ENCODE assay signal across 10 cellular contexts in genomic region chr12:53044896-53045571, GRCh38. TPM values are rescaled to one million over a fixed set of nuclear protein-coding genes. Genes with fewer than 3 reads are reported as not detected.
DNase-seq lines count a peak whose midpoint lies in the region; ATAC-seq and TF ChIP-seq lines count a peak whose summit lies in the region.
"Had no signal": no experiment of that assay in that cellular context is flagged by ENCODE, and none has a peak within 500 bp of the region (broad histone marks: within the 10 kb centered on the region; RNA-seq: fewer than 3 reads in every experiment).

No MANE protein-coding gene starts in this region.

- H3K27ac Mint-ChIP-seq in CD8-positive, alpha-beta memory T cell = peak overlapping the region in 4 of 8 donors; percentile 24 to 80 (median 54)

- peak overlapping the region; percentile 93 for H3K4me2 ChIP-seq in hepatocyte

- TF ChIP-seq CTCF in RWPE1 (conservative IDR thresholded peaks at IDR 0.05; ENCODE audit: low read depth) (no peak), hepatocyte (IDR thresholded peaks at IDR 0.05; ENCODE audit: poor library complexity) (no peak)

- H3K9me3 ChIP-seq in CD8-positive, alpha-beta memory T cell (ENCODE audit: low read length) = no peaks in the 10 kb centered on the region
- H3K9me3 ChIP-seq in hepatocyte (ENCODE audit: low read depth) (no peaks in the 10 kb centered on the region), skeletal muscle tissue (ENCODE audit: control insufficient read depth in 3 of 3, low read length in 3 of 3) (no peaks in the 10 kb centered on the region)

- peaks cover 7% of the 10 kb centered on the region for H3K4me1 ChIP-seq in CD8-positive, alpha-beta memory T cell (ENCODE audit: insufficient read depth, low read length)
- peaks cover 47% of the 10 kb centered on the region for H3K4me1 ChIP-seq in hepatocyte (ENCODE audit: insufficient read depth)
- H3K4me1 ChIP-seq in skeletal muscle tissue (ENCODE audit: control insufficient read depth in 3 of 3, insufficient read depth in 3 of 3, low read length in 3 of 3) = peaks cover 51 to 56% (median 53%) of the 10 kb centered on the region in 3 donors

- CTCF ChIA-PET in CD8-positive, alpha-beta memory T cell (lab: Charles Lee) = interaction anchor here (0.6 to 2.3 kb wide), 2 partner anchors 21 to 22 kb away, joined by 3 to 6 read pairs; no protein-coding TSS in a partner anchor
- CTCF ChIA-PET in RWPE1 (lab: Yijun Ruan, JAX) = interaction anchor here (1.6 kb wide), 1 partner anchor 19 kb away, joined by 5 read pairs; no protein-coding TSS in a partner anchor

- peak overlapping the region in 2 of 3 donors; percentile 33 to 98 for H3K9ac ChIP-seq in skeletal muscle tissue (ENCODE audit: low read depth in 1 of 3, low read length in 3 of 3)

- no peaks in the 10 kb centered on the region for H4K20me1 ChIP-seq in hepatocyte (ENCODE audit: insufficient read depth, poor library complexity, severe bottlenecking)

- POLR2A ChIA-PET in CD8-positive, alpha-beta memory T cell (lab: Charles Lee) = interaction anchor here (1.5 kb wide), 1 partner anchor 10 kb away, joined by 6 read pairs; no protein-coding TSS in a partner anchor
- POLR2A ChIA-PET in RWPE1 (lab: Yijun Ruan, JAX; ENCODE audit: low non-redundant PET) = no interaction called here

- peak overlapping the region in 5 of 7 donors; percentile 30 to 96 (median 38) for H3K4me3 Mint-ChIP-seq in CD8-positive, alpha-beta memory T cell

- H3K9me3 Mint-ChIP-seq in CD8-positive, alpha-beta memory T cell = no peaks in the 10 kb centered on the region

- WGBS in hepatocyte (ENCODE audit: low lambda C conversion rate, missing lambda C conversion rate) = 93% methylated on average over 1 of the region's 3 CpGs

- no peak for DNase-seq in CD8-positive, alpha-beta memory T cell
- DNase-seq in RWPE1 (ENCODE audit: low spot score) (no peak), hepatocyte (ENCODE audit: low spot score) (no peak), NCI-H1092 treated with DMSO at 0.1 percent for 48 hours (lab: John Stamatoyannopoulos, UW) (no peak), NCI-H510A (lab: John Stamatoyannopoulos, UW) (no peak)
- DNase-seq in stimulated activated CD4-positive, alpha-beta T cell treated with anti-CD3 and anti-CD28 coated beads, Interleukin-12 subunit alpha, Interleukin-12 subunit beta, amount 100 ng/mL, for 4 hours = no peak

- H3K27ac ChIP-seq in CD8-positive, alpha-beta memory T cell (ENCODE audit: low read depth, low read length) = no peak overlapping the region
- H3K27ac ChIP-seq in RWPE1 (peak overlapping the region; percentile 99), hepatocyte (peak overlapping the region; percentile 94), skeletal muscle tissue (ENCODE audit: low read depth, low read length) (peak overlapping the region; percentile 99)

- peaks cover 0 to 1% of the 10 kb centered on the region in 2 donors for H3K27me3 Mint-ChIP-seq in CD8-positive, alpha-beta memory T cell

- no peaks in the 10 kb centered on the region for H3K9me2 ChIP-seq in hepatocyte (replicated peaks; ENCODE audit: insufficient read depth)

- no peak overlapping the region for H2AFZ ChIP-seq in hepatocyte

- peaks cover 8 to 21% (median 10%) of the 10 kb centered on the region in 3 donors for H3K4me1 Mint-ChIP-seq in CD8-positive, alpha-beta memory T cell

- H3K36me3 Mint-ChIP-seq in CD8-positive, alpha-beta memory T cell = peaks cover 0 to 23% (median 0%) of the 10 kb centered on the region in 3 donors

- H3K36me3 ChIP-seq in CD8-positive, alpha-beta memory T cell (ENCODE audit: insufficient read depth, low read length) = no peaks in the 10 kb centered on the region
- H3K36me3 ChIP-seq in hepatocyte (replicated peaks; ENCODE audit: insufficient read depth, low read depth) = no peaks in the 10 kb centered on the region
- H3K36me3 ChIP-seq in skeletal muscle tissue (ENCODE audit: control insufficient read depth in 3 of 3, insufficient read depth in 3 of 3, low read length in 3 of 3) = peaks cover under 1 to 3% (median 2%) of the 10 kb centered on the region in 3 donors

- H3K79me2 ChIP-seq in hepatocyte = peaks cover 16% of the 10 kb centered on the region

- H3K4me3 ChIP-seq in CD8-positive, alpha-beta memory T cell (ENCODE audit: low read length) = no peak overlapping the region
- H3K4me3 ChIP-seq in hepatocyte (no peak overlapping the region), skeletal muscle tissue (ENCODE audit: low read length in 3 of 3) (peak overlapping the region in 2 of 3 donors; percentile 22 to 95)

- ATAC-seq in HG03442 (IDR thresholded peaks at IDR 0.05; ENCODE audit: unreplicated experiment) = no peak

- no peaks in the 10 kb centered on the region for H3K27me3 ChIP-seq in CD8-positive, alpha-beta memory T cell (ENCODE audit: insufficient read depth, low read length, poor library complexity, severe bottlenecking)
- H3K27me3 ChIP-seq in hepatocyte (no peaks in the 10 kb centered on the region), skeletal muscle tissue (ENCODE audit: control insufficient read depth in 3 of 3, insufficient read depth in 3 of 3, low read length in 3 of 3) (no peaks in the 10 kb centered on the region)

RNA-seq across cellular contexts. Expression of gene TNS2, which starts 4.8 kb away (rescaled TPM):
- 1 to 10 TPM; 2.1 to 5.6 TPM for total RNA-seq in CD8-positive, alpha-beta memory T cell
- 0.35 TPM for polyA plus RNA-seq in CD8-positive, alpha-beta memory T cell
- total RNA-seq in hepatocyte (15.9 and 16.9 TPM in 2 replicates), skeletal muscle tissue (21.9 TPM)
- 32.2 and 41.8 TPM in 2 replicates for polyA plus RNA-seq in hepatocyte

RNA-seq across cellular contexts. Expression of gene SPRYD3, which starts 34.2 kb away (rescaled TPM):
- 10 to 100 TPM; 40.1 to 43.3 TPM for total RNA-seq in CD8-positive, alpha-beta memory T cell
- 63.0 TPM for polyA plus RNA-seq in CD8-positive, alpha-beta memory T cell
- 19.3 and 20.9 TPM in 2 replicates for total RNA-seq in hepatocyte
- polyA plus RNA-seq in hepatocyte = 24.6 and 25.8 TPM in 2 replicates
- 13.0 TPM for total RNA-seq in skeletal muscle tissue

RNA-seq across cellular contexts. Expression of gene EIF4B, which starts 38.8 kb away (rescaled TPM):
- total RNA-seq in CD8-positive, alpha-beta memory T cell = 100 to 1,000 TPM; 644 to 660 TPM
- 114 TPM for polyA plus RNA-seq in CD8-positive, alpha-beta memory T cell
- 435 and 449 TPM in 2 replicates for total RNA-seq in hepatocyte
- 53.5 and 65.1 TPM in 2 replicates for polyA plus RNA-seq in hepatocyte
- total RNA-seq in skeletal muscle tissue = 1,005 TPM

RNA-seq across cellular contexts. Expression of gene IGFBP6, which starts 52.4 kb away (rescaled TPM):
- 1 to 10 TPM; 1.5 to 1.6 TPM for total RNA-seq in CD8-positive, alpha-beta memory T cell
- 8.9 TPM for polyA plus RNA-seq in CD8-positive, alpha-beta memory T cell
- total RNA-seq in hepatocyte (21.8 and 25.1 TPM in 2 replicates), skeletal muscle tissue (89.8 TPM)
- polyA plus RNA-seq in hepatocyte = 81.2 and 86.0 TPM in 2 replicates

RNA-seq across cellular contexts. Expression of gene SOAT2, which starts 58.3 kb away (rescaled TPM):
- total RNA-seq in CD8-positive, alpha-beta memory T cell = under 1 TPM; 0.48 to 1.00 TPM
- polyA plus RNA-seq in CD8-positive, alpha-beta memory T cell = 0.76 TPM
- 18.9 and 21.8 TPM in 2 replicates for total RNA-seq in hepatocyte
- polyA plus RNA-seq in hepatocyte = 28.9 and 29.4 TPM in 2 replicates
- total RNA-seq in skeletal muscle tissue = under 0.01 TPM
- total RNA-seq: kidney epithelial cell, NCI-H460 had no signal

Comparison
In these comparisons a context has a peak if more than half of its experiments do, and no peak if none do; other contexts are left out.
1. H3K4me3 ChIP-seq: peak in skeletal muscle tissue (2 of 3); none in CD8-positive, alpha-beta memory T cell (single experiment) and hepatocyte (single experiment).